In genomic region chr10:13102002-13102794, GRCh38 we compare ENCODE assay signal across 1 cellular context.
TF ChIP-seq lines count a peak whose summit lies in the region.

No MANE protein-coding gene starts in this region.

TF ChIP-seq in HepG2, 621 proteins besides CTCF, POLR2A, EP300 and RAD21 (continued from another document and continues in another):
- TF ChIP-seq NFE2 (CRISPR knock-in tag; IDR thresholded peaks at IDR 0.05) (no peak), NPAS2 (CRISPR knock-in tag; IDR thresholded peaks at IDR 0.05; ENCODE audit: borderline replicate concordance) (no peak), ZNF234 (CRISPR knock-in tag; conservative IDR thresholded peaks at IDR 0.05) (no peak), NFIB (CRISPR knock-in tag; IDR thresholded peaks at IDR 0.05; ENCODE audit: borderline replicate concordance) (no peak), ATF4 (CRISPR knock-in tag; IDR thresholded peaks at IDR 0.05) (0 out of 4 replicates have a peak, but pooled peaks of 1 of the 2 experiments have one; percentile 21), CREB1 (IDR thresholded peaks at IDR 0.05) (no peak), CREB1 (CRISPR knock-in tag; IDR thresholded peaks at IDR 0.05) (peak; percentile 55; the same call in 1 of the 2 replicates), LRRFIP1 (CRISPR knock-in tag; conservative IDR thresholded peaks at IDR 0.05) (no peak), SIX1 (CRISPR knock-in tag; IDR thresholded peaks at IDR 0.05; ENCODE audit: borderline replicate concordance) (no peak), ZNF569 (CRISPR knock-in tag; IDR thresholded peaks at IDR 0.05; ENCODE audit: borderline replicate concordance) (no peak), ZNF24 (IDR thresholded peaks at IDR 0.05) (no peak), ELF4 (CRISPR knock-in tag; IDR thresholded peaks at IDR 0.05; ENCODE audit: borderline replicate concordance) (no peak), POGZ (CRISPR knock-in tag; IDR thresholded peaks at IDR 0.05) (0 out of 2 replicates have a peak, but pooled peaks have one; percentile 16), ZGPAT (CRISPR knock-in tag; IDR thresholded peaks at IDR 0.05) (no peak), FIP1L1 (IDR thresholded peaks at IDR 0.05; ENCODE audit: borderline replicate concordance, insufficient read depth, low read depth, low read length) (no peak), ZBTB7B (CRISPR knock-in tag; IDR thresholded peaks at IDR 0.05) (no peak), ZNF570 (CRISPR knock-in tag; IDR thresholded peaks at IDR 0.05; ENCODE audit: borderline replicate concordance) (no peak), ZNF280B (CRISPR knock-in tag; IDR thresholded peaks at IDR 0.05; ENCODE audit: borderline replicate concordance) (no peak), SMAD1 (CRISPR knock-in tag; IDR thresholded peaks at IDR 0.05; ENCODE audit: borderline replicate concordance, low read depth) (no peak), RERE (CRISPR knock-in tag; IDR thresholded peaks at IDR 0.05; ENCODE audit: low read depth) (no peak), GATAD2A (CRISPR knock-in tag; IDR thresholded peaks at IDR 0.05) (peak; percentile 26; the same call in 1 of the 2 replicates), FOSL2 (CRISPR knock-in tag; IDR thresholded peaks at IDR 0.05) (0 out of 2 replicates have a peak, but pooled peaks have one; percentile 22), USF2 (IDR thresholded peaks at IDR 0.05; ENCODE audit: low read depth, low read length) (no peak), USF2 (CRISPR knock-in tag; IDR thresholded peaks at IDR 0.05; ENCODE audit: borderline replicate concordance) (no peak), MAX (IDR thresholded peaks at IDR 0.05) (peak; percentile 38), NFYC (CRISPR knock-in tag; IDR thresholded peaks at IDR 0.05) (peak; percentile 38; the same call in 1 of the 2 replicates), ZHX2 (IDR thresholded peaks at IDR 0.05; ENCODE audit: low read depth) (no peak), ZHX2 (CRISPR knock-in tag; IDR thresholded peaks at IDR 0.05; ENCODE audit: borderline replicate concordance) (no peak), RBFOX2 (IDR thresholded peaks at IDR 0.05; ENCODE audit: low read depth, low read length) (no peak), ZC3H4 (CRISPR knock-in tag; IDR thresholded peaks at IDR 0.05; ENCODE audit: borderline replicate concordance) (no peak), ZNF256 (CRISPR knock-in tag; conservative IDR thresholded peaks at IDR 0.05) (no peak), HOXA7 (CRISPR knock-in tag; IDR thresholded peaks at IDR 0.05) (no peak), ZFP91 (CRISPR knock-in tag; IDR thresholded peaks at IDR 0.05; ENCODE audit: borderline replicate concordance) (peak; percentile 47; the same call in 1 of the 2 replicates), DR1 (CRISPR knock-in tag; IDR thresholded peaks at IDR 0.05) (no peak), ZNF3 (CRISPR knock-in tag; IDR thresholded peaks at IDR 0.05) (no peak)
